1 cellular context compared by ENCODE assay signal in the genomic region with DNA sequence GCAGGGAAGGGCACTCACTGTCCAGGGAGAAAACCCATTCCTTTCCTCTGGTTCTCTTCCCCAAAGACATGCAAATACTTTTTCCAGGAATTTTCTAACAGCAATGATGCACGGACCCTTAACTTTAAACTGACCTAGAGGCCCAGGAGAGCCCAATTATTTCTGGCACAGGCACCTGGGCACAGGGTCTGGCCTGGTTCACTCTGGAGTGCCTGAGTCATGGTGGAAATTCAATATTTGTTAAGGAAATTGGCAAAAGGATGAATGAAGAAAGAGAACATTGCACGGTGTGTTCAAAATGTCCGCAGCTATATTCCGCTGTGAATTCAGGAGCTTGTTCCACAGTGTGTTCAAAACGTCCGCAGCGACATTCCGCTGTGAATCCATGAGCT.
TF ChIP-seq lines count a peak whose summit lies in the region.

No MANE protein-coding gene starts in this region.

TF ChIP-seq in GM23338, 12 proteins besides CTCF, POLR2A, EP300 and RAD21 (continued from another document):
- TF ChIP-seq STAT1 (IDR thresholded peaks at IDR 0.05; ENCODE audit: unreplicated experiment) (no peak), ZNF462 (CRISPR knock-in tag; IDR thresholded peaks at IDR 0.05) (no peak), POLR2AphosphoS5 (IDR thresholded peaks at IDR 0.05; ENCODE audit: low read depth) (no peak), CREB1 (CRISPR knock-in tag; IDR thresholded peaks at IDR 0.05; ENCODE audit: low read depth) (no peak), EZH2phosphoT487 (IDR thresholded peaks at IDR 0.05; ENCODE audit: unreplicated experiment) (no peak), NANOG (IDR thresholded peaks at IDR 0.05; ENCODE audit: borderline replicate concordance) (no peak), REST (IDR thresholded peaks at IDR 0.05; ENCODE audit: unreplicated experiment) (no peak)
